Comparison of ENCODE assay signal across 12 cellular contexts in the genomic region with DNA sequence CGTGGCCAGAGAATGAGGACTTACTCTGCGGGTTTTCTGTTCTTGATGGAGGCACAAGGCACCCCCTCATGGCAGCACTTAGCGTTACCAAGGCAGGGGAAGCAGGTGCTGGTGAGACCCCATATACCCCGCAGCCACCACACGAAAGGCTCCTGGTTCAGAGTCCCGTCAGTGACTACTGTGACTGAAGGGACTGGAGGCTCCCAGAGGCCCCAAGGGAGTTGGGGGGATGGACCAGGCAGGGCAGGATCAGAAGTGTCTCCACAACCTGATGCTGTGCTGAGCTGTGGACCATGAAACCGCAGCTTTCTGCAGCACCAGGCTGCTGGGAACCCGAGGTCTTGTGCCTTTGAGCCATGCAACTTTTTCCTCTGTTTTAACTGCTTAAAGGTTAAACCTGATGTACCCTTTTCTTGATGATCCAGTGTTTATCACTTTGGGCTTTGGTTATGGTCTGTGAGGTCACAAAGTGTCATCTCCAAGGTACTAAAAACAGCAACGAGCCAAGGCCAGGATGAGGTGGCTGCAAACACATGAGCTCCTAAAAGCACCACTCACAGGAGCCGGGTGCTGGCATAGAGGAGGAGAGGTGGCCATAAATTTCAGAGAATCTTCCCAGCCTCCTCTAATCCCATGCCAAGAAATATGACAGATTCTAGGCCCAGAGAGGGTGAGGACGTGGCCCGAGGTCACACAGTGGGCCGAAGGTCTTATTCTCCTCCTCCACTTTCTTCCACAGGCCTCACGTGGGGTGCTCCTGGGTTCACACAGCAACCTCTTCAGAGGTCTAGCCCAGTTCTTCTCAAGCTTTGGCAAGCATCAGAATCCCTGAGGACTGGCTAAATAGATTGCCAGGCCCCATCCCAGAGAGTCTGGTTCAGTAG. TPM values are rescaled to one million over a fixed set of nuclear protein-coding genes. Genes with fewer than 3 reads are reported as not detected.
DNase-seq lines count a peak whose midpoint lies in the region; ATAC-seq and TF ChIP-seq lines count a peak whose summit lies in the region.
"Had no signal": no experiment of that assay in that cellular context is flagged by ENCODE, and none has a peak within 500 bp of the region (broad histone marks: within the 10 kb centered on the region; RNA-seq: fewer than 3 reads in every experiment).

No MANE protein-coding gene starts in this region.

- H2BK5ac ChIP-seq in mesenchymal stem cell (ENCODE audit: low read depth, low read length, poor library complexity, severe bottlenecking) = no peak overlapping the region

- H3K36me3 ChIP-seq in GM23338 (ENCODE audit: insufficient read depth) (no peaks in the 10 kb centered on the region), OCI-LY1 (ENCODE audit: insufficient read depth, low read length) (no peaks in the 10 kb centered on the region), mesenchymal stem cell (ENCODE audit: control insufficient read depth in 1 of 2, insufficient read depth in 2 of 2, low read depth in 1 of 2, low read length in 2 of 2) (no peaks in the 10 kb centered on the region)
- H3K36me3 ChIP-seq: cardiac muscle cell had no signal

- H3K4me3 ChIP-seq in GM23338 (no peak overlapping the region), OCI-LY1 (ENCODE audit: low read depth, low read length, poor library complexity, severe bottlenecking) (no peak overlapping the region), mesenchymal stem cell (ENCODE audit: insufficient read depth in 1 of 2, low read depth in 1 of 2, low read length in 2 of 2) (no peak overlapping the region)
- H3K4me3 ChIP-seq: cardiac muscle cell had no signal

- no peak overlapping the region for H3K23ac ChIP-seq in mesenchymal stem cell (ENCODE audit: low read length in 2 of 2)

- WGBS in mesenchymal stem cell = 84% methylated on average over 14 of the region's 14 CpGs

- H3K27me3 ChIP-seq in GM23338 (ENCODE audit: insufficient read depth) = peaks cover 16% of the 10 kb centered on the region
- no peaks in the 10 kb centered on the region for H3K27me3 ChIP-seq in OCI-LY1 (ENCODE audit: insufficient read depth, low read length)
- peaks cover 0 to 28% of the 10 kb centered on the region in 2 experiments for H3K27me3 ChIP-seq in mesenchymal stem cell (ENCODE audit: control insufficient read depth in 1 of 2, insufficient read depth in 1 of 2, low read length in 2 of 2)
- H3K27me3 ChIP-seq: cardiac muscle cell had no signal

- H3K4ac ChIP-seq in mesenchymal stem cell (ENCODE audit: low read depth in 1 of 2, low read length in 2 of 2) = no peak overlapping the region

- H3K79me2 ChIP-seq in GM23338 (replicated peaks; ENCODE audit: insufficient read depth) (no peaks in the 10 kb centered on the region), OCI-LY1 (ENCODE audit: insufficient read depth, low read length) (no peaks in the 10 kb centered on the region)

- 0 out of 2 replicates have a peak, but pooled peaks cover 3% of the 10 kb centered on the region for H3F3A ChIP-seq in GM23338 (replicated peaks; ENCODE audit: low read depth)
- no peaks in the 10 kb centered on the region for H3F3A ChIP-seq in OCI-LY1 (ENCODE audit: insufficient read depth, low read length)

- H3K4me1 Mint-ChIP-seq in GM23338 = peaks cover 4% of the 10 kb centered on the region; the same call in 1 of the 3 replicates

- H2AK5ac ChIP-seq in mesenchymal stem cell (ENCODE audit: low read length, severe bottlenecking) = no peak overlapping the region

- ATAC-seq in GM18498 (IDR thresholded peaks at IDR 0.05; ENCODE audit: unreplicated experiment) = peak; percentile 32
- peak; percentile 16; the same call in 2 of the 3 replicates for ATAC-seq in GM23338
- no peak for ATAC-seq in HG03025 (IDR thresholded peaks at IDR 0.05; ENCODE audit: low FRiP score, unreplicated experiment)

- no peak overlapping the region; the same call in 1 of the 2 replicates for H3K9ac ChIP-seq in OCI-LY1 (ENCODE audit: low read length)
- no peak overlapping the region for H3K9ac ChIP-seq in mesenchymal stem cell (ENCODE audit: low read length)

- no peak overlapping the region for H4K8ac ChIP-seq in mesenchymal stem cell (ENCODE audit: low read length)

- DNase-seq in GM23338 (ENCODE audit: low spot score) (peak; percentile 48), mesenchymal stem cell (no peak), T1000 (lab: John Stamatoyannopoulos, UW) (no peak), NCI-H446 (lab: John Stamatoyannopoulos, UW) (no peak), NCI-H2081 (lab: John Stamatoyannopoulos, UW) (no peak)
- DNase-seq: SIG-M5 had no signal

- H3K4me3 Mint-ChIP-seq in GM23338 = no peak overlapping the region

- no peaks in the 10 kb centered on the region for H3K9me3 Mint-ChIP-seq in GM23338

- no peak overlapping the region for H3K27ac ChIP-seq in GM23338 (ENCODE audit: low read depth)
- peak overlapping the region; percentile 17 for H3K27ac ChIP-seq in OCI-LY1 (ENCODE audit: low read depth, low read length, poor library complexity, severe bottlenecking)
- H3K27ac ChIP-seq in mesenchymal stem cell (ENCODE audit: low read length, poor library complexity, severe bottlenecking) = no peak overlapping the region
- H3K27ac ChIP-seq: cardiac muscle cell had no signal

- no peaks in the 10 kb centered on the region for H3K9me2 ChIP-seq in GM23338 (ENCODE audit: insufficient read depth)
- H3K9me2 ChIP-seq in OCI-LY1 (ENCODE audit: low read depth, low read length) = no peaks in the 10 kb centered on the region

- TF ChIP-seq CTCF in GM23338 (conservative IDR thresholded peaks at IDR 0.05; ENCODE audit: low read depth in 2 of 2) (peak; percentile 27 to 54; a peak in 3 of 4 replicates), OCI-LY1 (IDR thresholded peaks at IDR 0.05; ENCODE audit: low read length) (peak; percentile 38; the same call in 1 of the 2 replicates)

- H3K9me3 ChIP-seq in OCI-LY1 (ENCODE audit: low read length) (no peaks in the 10 kb centered on the region), mesenchymal stem cell (ENCODE audit: control insufficient read depth, low read length) (no peaks in the 10 kb centered on the region)

- H3K27me3 Mint-ChIP-seq in GM23338 (ENCODE audit: insufficient read depth, low read depth, poor library complexity) = peaks cover 21% of the 10 kb centered on the region

- no peak overlapping the region for H3K27ac Mint-ChIP-seq in GM23338

- peak overlapping the region in 1 of 2 experiments; percentile 18 for H2BK12ac ChIP-seq in mesenchymal stem cell (ENCODE audit: low read length in 2 of 2)

- H3K4me2 ChIP-seq in GM23338 (no peak overlapping the region), OCI-LY1 (ENCODE audit: low read length) (peak overlapping the region; percentile 15; the same call in 1 of the 2 replicates), mesenchymal stem cell (ENCODE audit: low read length, poor library complexity, severe bottlenecking) (no peak overlapping the region)

- no peaks in the 10 kb centered on the region; the same call in 1 of the 2 replicates for H3K4me1 ChIP-seq in GM23338 (ENCODE audit: insufficient read depth)
- peaks cover 71% of the 10 kb centered on the region for H3K4me1 ChIP-seq in OCI-LY1 (ENCODE audit: insufficient read depth, low read length, severe bottlenecking)
- H3K4me1 ChIP-seq in mesenchymal stem cell (ENCODE audit: control insufficient read depth, insufficient read depth, low read depth, low read length) = peaks cover 38% of the 10 kb centered on the region

- peak overlapping the region; percentile 59; the same call in 1 of the 2 replicates for H2AFZ ChIP-seq in GM23338
- no peak overlapping the region for H2AFZ ChIP-seq in OCI-LY1 (ENCODE audit: low read length)
- no peak overlapping the region for H2AFZ ChIP-seq in mesenchymal stem cell (ENCODE audit: low read depth, low read length)

- H2BK120ac ChIP-seq in mesenchymal stem cell (ENCODE audit: low read depth, low read length) = no peak overlapping the region

- H3K14ac ChIP-seq in mesenchymal stem cell (ENCODE audit: low read length in 2 of 2) = no peak overlapping the region

- H3K79me1 ChIP-seq in mesenchymal stem cell (replicated peaks; ENCODE audit: low read length, poor library complexity, severe bottlenecking) = no peaks in the 10 kb centered on the region

- no peak overlapping the region for H4K91ac ChIP-seq in mesenchymal stem cell (ENCODE audit: low read length)

- no peaks in the 10 kb centered on the region for H3K36me3 Mint-ChIP-seq in GM23338 (ENCODE audit: low read depth)

- peak overlapping the region; percentile 0 for H2BK15ac ChIP-seq in mesenchymal stem cell (ENCODE audit: low read depth, poor library complexity, severe bottlenecking)

- no peak overlapping the region for H3K18ac ChIP-seq in mesenchymal stem cell (ENCODE audit: low read depth in 1 of 2, low read length in 2 of 2)

- H4K20me1 ChIP-seq in GM23338 (replicated peaks; ENCODE audit: insufficient read depth) (no peaks in the 10 kb centered on the region), OCI-LY1 (ENCODE audit: insufficient read depth, low read length) (no peaks in the 10 kb centered on the region)

TF ChIP-seq in GM23338, 12 proteins besides CTCF, POLR2A, EP300 and RAD21 (continues in another document):
- TF ChIP-seq, protein P1, sequence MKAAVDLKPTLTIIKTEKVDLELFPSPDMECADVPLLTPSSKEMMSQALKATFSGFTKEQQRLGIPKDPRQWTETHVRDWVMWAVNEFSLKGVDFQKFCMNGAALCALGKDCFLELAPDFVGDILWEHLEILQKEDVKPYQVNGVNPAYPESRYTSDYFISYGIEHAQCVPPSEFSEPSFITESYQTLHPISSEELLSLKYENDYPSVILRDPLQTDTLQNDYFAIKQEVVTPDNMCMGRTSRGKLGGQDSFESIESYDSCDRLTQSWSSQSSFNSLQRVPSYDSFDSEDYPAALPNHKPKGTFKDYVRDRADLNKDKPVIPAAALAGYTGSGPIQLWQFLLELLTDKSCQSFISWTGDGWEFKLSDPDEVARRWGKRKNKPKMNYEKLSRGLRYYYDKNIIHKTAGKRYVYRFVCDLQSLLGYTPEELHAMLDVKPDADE (IDR thresholded peaks at IDR 0.05) = no peak

RNA-seq across cellular contexts. Expression of a gene that starts 4.2 kb away (rescaled TPM):
- 0.42 and 0.89 TPM in 2 replicates for total RNA-seq in GM23338 (2014; rRNA removed; shearing (Covaris generic))
- 0.52 and 0.58 TPM in 2 replicates for polyA plus RNA-seq in GM23338 (2016; fragmentation: Nextera tagmentation; extraction: Ambion mirVana)
- 35.9 TPM for polyA plus RNA-seq in mesenchymal stem cell (2013, experiment 1 of 2)
- polyA plus RNA-seq in mesenchymal stem cell (2013, experiment 2 of 2) = 36.0 TPM
- total RNA-seq: G401, MCF 10A had no signal
